1 cellular context compared by ENCODE assay signal in the genomic region with DNA sequence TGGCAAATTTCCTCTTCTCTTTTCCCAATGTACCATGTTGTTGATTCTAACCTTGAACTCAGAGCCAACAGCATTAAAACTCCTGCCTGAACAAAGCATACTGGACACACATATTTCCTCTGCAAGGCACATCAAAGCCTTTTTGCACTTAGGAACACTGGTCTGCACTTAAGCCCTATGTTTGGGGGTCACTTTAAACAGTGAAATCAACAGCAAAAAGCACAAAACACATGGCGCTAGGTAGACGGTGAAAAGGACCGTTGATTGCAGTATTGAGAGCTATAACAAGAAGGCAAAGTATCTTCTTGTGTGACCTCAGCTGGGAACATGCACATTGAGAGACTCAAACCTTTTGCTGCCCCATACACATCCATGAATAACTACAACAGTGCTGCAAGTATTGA.
TF ChIP-seq lines count a peak whose summit lies in the region.

No MANE protein-coding gene starts in this region.

TF ChIP-seq in HepG2, 621 proteins besides CTCF, POLR2A, EP300 and RAD21 (continued from another document and continues in another):
- TF ChIP-seq, protein P1, sequence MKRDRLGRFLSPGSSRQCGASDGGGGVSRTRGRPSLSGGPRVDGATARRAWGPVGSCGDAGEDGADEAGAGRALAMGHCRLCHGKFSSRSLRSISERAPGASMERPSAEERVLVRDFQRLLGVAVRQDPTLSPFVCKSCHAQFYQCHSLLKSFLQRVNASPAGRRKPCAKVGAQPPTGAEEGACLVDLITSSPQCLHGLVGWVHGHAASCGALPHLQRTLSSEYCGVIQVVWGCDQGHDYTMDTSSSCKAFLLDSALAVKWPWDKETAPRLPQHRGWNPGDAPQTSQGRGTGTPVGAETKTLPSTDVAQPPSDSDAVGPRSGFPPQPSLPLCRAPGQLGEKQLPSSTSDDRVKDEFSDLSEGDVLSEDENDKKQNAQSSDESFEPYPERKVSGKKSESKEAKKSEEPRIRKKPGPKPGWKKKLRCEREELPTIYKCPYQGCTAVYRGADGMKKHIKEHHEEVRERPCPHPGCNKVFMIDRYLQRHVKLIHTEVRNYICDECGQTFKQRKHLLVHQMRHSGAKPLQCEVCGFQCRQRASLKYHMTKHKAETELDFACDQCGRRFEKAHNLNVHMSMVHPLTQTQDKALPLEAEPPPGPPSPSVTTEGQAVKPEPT (CRISPR knock-in tag; IDR thresholded peaks at IDR 0.05; ENCODE audit: low read depth): no peak
- no peak for TF ChIP-seq SIN3A (IDR thresholded peaks at IDR 0.05; ENCODE audit: borderline replicate concordance, low read depth, low read length)
- TF ChIP-seq HES4 (CRISPR knock-in tag; IDR thresholded peaks at IDR 0.05; ENCODE audit: borderline replicate concordance): no peak
- TF ChIP-seq DR1 (CRISPR knock-in tag; IDR thresholded peaks at IDR 0.05): no peak
- peak; percentile 82; the same call in 1 of the 2 replicates for TF ChIP-seq ETV5 (CRISPR knock-in tag; IDR thresholded peaks at IDR 0.05; ENCODE audit: borderline replicate concordance)
- TF ChIP-seq ZNF143 (CRISPR knock-in tag; IDR thresholded peaks at IDR 0.05): no peak
- TF ChIP-seq ZNF432 (CRISPR knock-in tag; IDR thresholded peaks at IDR 0.05; ENCODE audit: borderline replicate concordance): no peak
- TF ChIP-seq KLF13 (CRISPR knock-in tag; IDR thresholded peaks at IDR 0.05): no peak
- TF ChIP-seq, protein P2, sequence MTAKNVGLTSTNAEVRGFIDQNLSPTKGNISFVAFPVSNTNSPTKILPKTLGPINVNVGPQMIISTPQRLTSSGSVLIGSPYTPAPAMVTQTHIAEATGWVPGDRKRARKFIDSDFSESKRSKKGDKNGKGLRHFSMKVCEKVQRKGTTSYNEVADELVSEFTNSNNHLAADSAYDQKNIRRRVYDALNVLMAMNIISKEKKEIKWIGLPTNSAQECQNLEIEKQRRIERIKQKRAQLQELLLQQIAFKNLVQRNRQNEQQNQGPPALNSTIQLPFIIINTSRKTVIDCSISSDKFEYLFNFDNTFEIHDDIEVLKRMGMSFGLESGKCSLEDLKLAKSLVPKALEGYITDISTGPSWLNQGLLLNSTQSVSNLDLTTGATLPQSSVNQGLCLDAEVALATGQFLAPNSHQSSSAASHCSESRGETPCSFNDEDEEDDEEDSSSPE (CRISPR knock-in tag; IDR thresholded peaks at IDR 0.05): no peak
- TF ChIP-seq ZNF296 (CRISPR knock-in tag; conservative IDR thresholded peaks at IDR 0.05): no peak
- TF ChIP-seq, protein P3, sequence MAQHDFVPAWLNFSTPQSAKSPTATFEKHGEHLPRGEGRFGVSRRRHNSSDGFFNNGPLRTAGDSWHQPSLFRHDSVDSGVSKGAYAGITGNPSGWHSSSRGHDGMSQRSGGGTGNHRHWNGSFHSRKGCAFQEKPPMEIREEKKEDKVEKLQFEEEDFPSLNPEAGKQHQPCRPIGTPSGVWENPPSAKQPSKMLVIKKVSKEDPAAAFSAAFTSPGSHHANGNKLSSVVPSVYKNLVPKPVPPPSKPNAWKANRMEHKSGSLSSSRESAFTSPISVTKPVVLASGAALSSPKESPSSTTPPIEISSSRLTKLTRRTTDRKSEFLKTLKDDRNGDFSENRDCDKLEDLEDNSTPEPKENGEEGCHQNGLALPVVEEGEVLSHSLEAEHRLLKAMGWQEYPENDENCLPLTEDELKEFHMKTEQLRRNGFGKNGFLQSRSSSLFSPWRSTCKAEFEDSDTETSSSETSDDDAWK (CRISPR knock-in tag; IDR thresholded peaks at IDR 0.05): no peak
- no peak for TF ChIP-seq ZNF333 (CRISPR knock-in tag; IDR thresholded peaks at IDR 0.05; ENCODE audit: borderline replicate concordance)
- no peak for TF ChIP-seq ZNF251 (CRISPR knock-in tag; IDR thresholded peaks at IDR 0.05)
- TF ChIP-seq, protein P4, sequence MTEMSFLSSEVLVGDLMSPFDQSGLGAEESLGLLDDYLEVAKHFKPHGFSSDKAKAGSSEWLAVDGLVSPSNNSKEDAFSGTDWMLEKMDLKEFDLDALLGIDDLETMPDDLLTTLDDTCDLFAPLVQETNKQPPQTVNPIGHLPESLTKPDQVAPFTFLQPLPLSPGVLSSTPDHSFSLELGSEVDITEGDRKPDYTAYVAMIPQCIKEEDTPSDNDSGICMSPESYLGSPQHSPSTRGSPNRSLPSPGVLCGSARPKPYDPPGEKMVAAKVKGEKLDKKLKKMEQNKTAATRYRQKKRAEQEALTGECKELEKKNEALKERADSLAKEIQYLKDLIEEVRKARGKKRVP (CRISPR knock-in tag; IDR thresholded peaks at IDR 0.05): 0 out of 4 replicates have a peak, but pooled peaks of 1 of the 2 experiments have one; percentile 35
- TF ChIP-seq, protein P5, sequence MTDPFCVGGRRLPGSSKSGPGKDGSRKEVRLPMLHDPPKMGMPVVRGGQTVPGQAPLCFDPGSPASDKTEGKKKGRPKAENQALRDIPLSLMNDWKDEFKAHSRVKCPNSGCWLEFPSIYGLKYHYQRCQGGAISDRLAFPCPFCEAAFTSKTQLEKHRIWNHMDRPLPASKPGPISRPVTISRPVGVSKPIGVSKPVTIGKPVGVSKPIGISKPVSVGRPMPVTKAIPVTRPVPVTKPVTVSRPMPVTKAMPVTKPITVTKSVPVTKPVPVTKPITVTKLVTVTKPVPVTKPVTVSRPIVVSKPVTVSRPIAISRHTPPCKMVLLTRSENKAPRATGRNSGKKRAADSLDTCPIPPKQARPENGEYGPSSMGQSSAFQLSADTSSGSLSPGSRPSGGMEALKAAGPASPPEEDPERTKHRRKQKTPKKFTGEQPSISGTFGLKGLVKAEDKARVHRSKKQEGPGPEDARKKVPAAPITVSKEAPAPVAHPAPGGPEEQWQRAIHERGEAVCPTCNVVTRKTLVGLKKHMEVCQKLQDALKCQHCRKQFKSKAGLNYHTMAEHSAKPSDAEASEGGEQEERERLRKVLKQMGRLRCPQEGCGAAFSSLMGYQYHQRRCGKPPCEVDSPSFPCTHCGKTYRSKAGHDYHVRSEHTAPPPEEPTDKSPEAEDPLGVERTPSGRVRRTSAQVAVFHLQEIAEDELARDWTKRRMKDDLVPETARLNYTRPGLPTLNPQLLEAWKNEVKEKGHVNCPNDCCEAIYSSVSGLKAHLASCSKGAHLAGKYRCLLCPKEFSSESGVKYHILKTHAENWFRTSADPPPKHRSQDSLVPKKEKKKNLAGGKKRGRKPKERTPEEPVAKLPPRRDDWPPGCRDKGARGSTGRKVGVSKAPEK (CRISPR knock-in tag; IDR thresholded peaks at IDR 0.05; ENCODE audit: borderline replicate concordance): no peak
- TF ChIP-seq, protein P6, sequence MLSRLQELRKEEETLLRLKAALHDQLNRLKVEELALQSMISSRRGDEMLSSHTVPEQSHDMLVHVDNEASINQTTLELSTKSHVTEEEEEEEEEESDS (CRISPR knock-in tag; IDR thresholded peaks at IDR 0.05; ENCODE audit: borderline replicate concordance): no peak
- no peak for TF ChIP-seq ZNF530 (CRISPR knock-in tag; IDR thresholded peaks at IDR 0.05; ENCODE audit: low read depth)
- TF ChIP-seq ZNF746 (CRISPR knock-in tag; IDR thresholded peaks at IDR 0.05): no peak
- peak; percentile 95 for TF ChIP-seq ZMYM3 (CRISPR knock-in tag; IDR thresholded peaks at IDR 0.05)
- TF ChIP-seq, protein P7, sequence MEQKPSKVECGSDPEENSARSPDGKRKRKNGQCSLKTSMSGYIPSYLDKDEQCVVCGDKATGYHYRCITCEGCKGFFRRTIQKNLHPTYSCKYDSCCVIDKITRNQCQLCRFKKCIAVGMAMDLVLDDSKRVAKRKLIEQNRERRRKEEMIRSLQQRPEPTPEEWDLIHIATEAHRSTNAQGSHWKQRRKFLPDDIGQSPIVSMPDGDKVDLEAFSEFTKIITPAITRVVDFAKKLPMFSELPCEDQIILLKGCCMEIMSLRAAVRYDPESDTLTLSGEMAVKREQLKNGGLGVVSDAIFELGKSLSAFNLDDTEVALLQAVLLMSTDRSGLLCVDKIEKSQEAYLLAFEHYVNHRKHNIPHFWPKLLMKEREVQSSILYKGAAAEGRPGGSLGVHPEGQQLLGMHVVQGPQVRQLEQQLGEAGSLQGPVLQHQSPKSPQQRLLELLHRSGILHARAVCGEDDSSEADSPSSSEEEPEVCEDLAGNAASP (CRISPR knock-in tag; IDR thresholded peaks at IDR 0.05; ENCODE audit: borderline replicate concordance): peak; percentile 84; the same call in 1 of the 2 replicates
- TF ChIP-seq TOPORS (CRISPR knock-in tag; IDR thresholded peaks at IDR 0.05): no peak
- TF ChIP-seq, protein P8, sequence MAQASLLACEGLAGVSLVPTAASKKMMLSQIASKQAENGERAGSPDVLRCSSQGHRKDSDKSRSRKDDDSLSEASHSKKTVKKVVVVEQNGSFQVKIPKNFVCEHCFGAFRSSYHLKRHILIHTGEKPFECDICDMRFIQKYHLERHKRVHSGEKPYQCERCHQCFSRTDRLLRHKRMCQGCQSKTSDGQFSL (CRISPR knock-in tag; IDR thresholded peaks at IDR 0.05): no peak
- TF ChIP-seq ZNF430 (CRISPR knock-in tag; IDR thresholded peaks at IDR 0.05): peak; percentile 78
- TF ChIP-seq ZNF225 (CRISPR knock-in tag; IDR thresholded peaks at IDR 0.05): no peak
- no peak for TF ChIP-seq KLF12 (CRISPR knock-in tag; IDR thresholded peaks at IDR 0.05; ENCODE audit: borderline replicate concordance)
- TF ChIP-seq ZNF616 (CRISPR knock-in tag; IDR thresholded peaks at IDR 0.05; ENCODE audit: low read depth): peak; percentile 40; the same call in 1 of the 2 replicates
- TF ChIP-seq, protein P9, sequence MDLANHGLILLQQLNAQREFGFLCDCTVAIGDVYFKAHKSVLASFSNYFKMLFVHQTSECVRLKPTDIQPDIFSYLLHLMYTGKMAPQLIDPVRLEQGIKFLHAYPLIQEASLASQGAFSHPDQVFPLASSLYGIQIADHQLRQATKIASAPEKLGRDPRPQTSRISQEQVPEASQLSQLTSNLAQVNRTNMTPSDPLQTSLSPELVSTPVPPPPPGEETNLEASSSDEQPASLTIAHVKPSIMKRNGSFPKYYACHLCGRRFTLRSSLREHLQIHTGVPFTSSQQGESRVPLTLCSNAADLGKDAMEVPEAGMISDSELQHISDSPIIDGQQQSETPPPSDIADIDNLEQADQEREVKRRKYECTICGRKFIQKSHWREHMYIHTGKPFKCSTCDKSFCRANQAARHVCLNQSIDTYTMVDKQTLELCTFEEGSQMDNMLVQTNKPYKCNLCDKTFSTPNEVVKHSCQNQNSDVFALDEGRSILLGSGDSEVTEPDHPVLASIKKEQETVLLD (CRISPR knock-in tag; IDR thresholded peaks at IDR 0.05; ENCODE audit: low read depth): no peak
- peak; percentile 71; the same call in 1 of the 2 replicates for TF ChIP-seq ZNF556 (CRISPR knock-in tag; IDR thresholded peaks at IDR 0.05; ENCODE audit: borderline replicate concordance)
- TF ChIP-seq ZNF563 (CRISPR knock-in tag; IDR thresholded peaks at IDR 0.05): no peak
- no peak for TF ChIP-seq CAMTA2 (CRISPR knock-in tag; IDR thresholded peaks at IDR 0.05; ENCODE audit: borderline replicate concordance)
- TF ChIP-seq, protein P10, sequence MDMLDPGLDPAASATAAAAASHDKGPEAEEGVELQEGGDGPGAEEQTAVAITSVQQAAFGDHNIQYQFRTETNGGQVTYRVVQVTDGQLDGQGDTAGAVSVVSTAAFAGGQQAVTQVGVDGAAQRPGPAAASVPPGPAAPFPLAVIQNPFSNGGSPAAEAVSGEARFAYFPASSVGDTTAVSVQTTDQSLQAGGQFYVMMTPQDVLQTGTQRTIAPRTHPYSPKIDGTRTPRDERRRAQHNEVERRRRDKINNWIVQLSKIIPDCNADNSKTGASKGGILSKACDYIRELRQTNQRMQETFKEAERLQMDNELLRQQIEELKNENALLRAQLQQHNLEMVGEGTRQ (IDR thresholded peaks at IDR 0.05; ENCODE audit: low read depth, low read length): no peak
- TF ChIP-seq, protein P10 (CRISPR knock-in tag; IDR thresholded peaks at IDR 0.05; ENCODE audit: borderline replicate concordance): no peak
- no peak for TF ChIP-seq ZNF720 (CRISPR knock-in tag; IDR thresholded peaks at IDR 0.05)
- TF ChIP-seq NCOA1 (CRISPR knock-in tag; IDR thresholded peaks at IDR 0.05): no peak
- TF ChIP-seq PHF20 (CRISPR knock-in tag; IDR thresholded peaks at IDR 0.05): no peak
- no peak for TF ChIP-seq ZNF841 (CRISPR knock-in tag; IDR thresholded peaks at IDR 0.05; ENCODE audit: borderline replicate concordance)
- TF ChIP-seq FLYWCH1 (CRISPR knock-in tag; IDR thresholded peaks at IDR 0.05): no peak
- TF ChIP-seq ATAD3A (CRISPR knock-in tag; IDR thresholded peaks at IDR 0.05): no peak
- TF ChIP-seq KDM6A (CRISPR knock-in tag; IDR thresholded peaks at IDR 0.05; ENCODE audit: low read depth): peak; percentile 71; the same call in 1 of the 2 replicates
- TF ChIP-seq, protein P11, sequence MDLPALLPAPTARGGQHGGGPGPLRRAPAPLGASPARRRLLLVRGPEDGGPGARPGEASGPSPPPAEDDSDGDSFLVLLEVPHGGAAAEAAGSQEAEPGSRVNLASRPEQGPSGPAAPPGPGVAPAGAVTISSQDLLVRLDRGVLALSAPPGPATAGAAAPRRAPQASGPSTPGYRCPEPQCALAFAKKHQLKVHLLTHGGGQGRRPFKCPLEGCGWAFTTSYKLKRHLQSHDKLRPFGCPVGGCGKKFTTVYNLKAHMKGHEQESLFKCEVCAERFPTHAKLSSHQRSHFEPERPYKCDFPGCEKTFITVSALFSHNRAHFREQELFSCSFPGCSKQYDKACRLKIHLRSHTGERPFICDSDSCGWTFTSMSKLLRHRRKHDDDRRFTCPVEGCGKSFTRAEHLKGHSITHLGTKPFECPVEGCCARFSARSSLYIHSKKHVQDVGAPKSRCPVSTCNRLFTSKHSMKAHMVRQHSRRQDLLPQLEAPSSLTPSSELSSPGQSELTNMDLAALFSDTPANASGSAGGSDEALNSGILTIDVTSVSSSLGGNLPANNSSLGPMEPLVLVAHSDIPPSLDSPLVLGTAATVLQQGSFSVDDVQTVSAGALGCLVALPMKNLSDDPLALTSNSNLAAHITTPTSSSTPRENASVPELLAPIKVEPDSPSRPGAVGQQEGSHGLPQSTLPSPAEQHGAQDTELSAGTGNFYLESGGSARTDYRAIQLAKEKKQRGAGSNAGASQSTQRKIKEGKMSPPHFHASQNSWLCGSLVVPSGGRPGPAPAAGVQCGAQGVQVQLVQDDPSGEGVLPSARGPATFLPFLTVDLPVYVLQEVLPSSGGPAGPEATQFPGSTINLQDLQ (CRISPR knock-in tag; IDR thresholded peaks at IDR 0.05): no peak
- TF ChIP-seq, protein P12, sequence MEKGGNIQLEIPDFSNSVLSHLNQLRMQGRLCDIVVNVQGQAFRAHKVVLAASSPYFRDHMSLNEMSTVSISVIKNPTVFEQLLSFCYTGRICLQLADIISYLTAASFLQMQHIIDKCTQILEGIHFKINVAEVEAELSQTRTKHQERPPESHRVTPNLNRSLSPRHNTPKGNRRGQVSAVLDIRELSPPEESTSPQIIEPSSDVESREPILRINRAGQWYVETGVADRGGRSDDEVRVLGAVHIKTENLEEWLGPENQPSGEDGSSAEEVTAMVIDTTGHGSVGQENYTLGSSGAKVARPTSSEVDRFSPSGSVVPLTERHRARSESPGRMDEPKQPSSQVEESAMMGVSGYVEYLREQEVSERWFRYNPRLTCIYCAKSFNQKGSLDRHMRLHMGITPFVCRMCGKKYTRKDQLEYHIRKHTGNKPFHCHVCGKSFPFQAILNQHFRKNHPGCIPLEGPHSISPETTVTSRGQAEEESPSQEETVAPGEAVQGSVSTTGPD (CRISPR knock-in tag; IDR thresholded peaks at IDR 0.05): no peak
- TF ChIP-seq SSRP1 (CRISPR knock-in tag; IDR thresholded peaks at IDR 0.05): no peak
- no peak for TF ChIP-seq ZNF235 (CRISPR knock-in tag; IDR thresholded peaks at IDR 0.05; ENCODE audit: borderline replicate concordance)
- no peak for TF ChIP-seq ZNF33A (CRISPR knock-in tag; IDR thresholded peaks at IDR 0.05; ENCODE audit: borderline replicate concordance)
- TF ChIP-seq ZNF672 (CRISPR knock-in tag; IDR thresholded peaks at IDR 0.05): no peak
- no peak for TF ChIP-seq CC2D1A (CRISPR knock-in tag; IDR thresholded peaks at IDR 0.05)
